10 cellular contexts compared by ENCODE assay signal in the genomic region with DNA sequence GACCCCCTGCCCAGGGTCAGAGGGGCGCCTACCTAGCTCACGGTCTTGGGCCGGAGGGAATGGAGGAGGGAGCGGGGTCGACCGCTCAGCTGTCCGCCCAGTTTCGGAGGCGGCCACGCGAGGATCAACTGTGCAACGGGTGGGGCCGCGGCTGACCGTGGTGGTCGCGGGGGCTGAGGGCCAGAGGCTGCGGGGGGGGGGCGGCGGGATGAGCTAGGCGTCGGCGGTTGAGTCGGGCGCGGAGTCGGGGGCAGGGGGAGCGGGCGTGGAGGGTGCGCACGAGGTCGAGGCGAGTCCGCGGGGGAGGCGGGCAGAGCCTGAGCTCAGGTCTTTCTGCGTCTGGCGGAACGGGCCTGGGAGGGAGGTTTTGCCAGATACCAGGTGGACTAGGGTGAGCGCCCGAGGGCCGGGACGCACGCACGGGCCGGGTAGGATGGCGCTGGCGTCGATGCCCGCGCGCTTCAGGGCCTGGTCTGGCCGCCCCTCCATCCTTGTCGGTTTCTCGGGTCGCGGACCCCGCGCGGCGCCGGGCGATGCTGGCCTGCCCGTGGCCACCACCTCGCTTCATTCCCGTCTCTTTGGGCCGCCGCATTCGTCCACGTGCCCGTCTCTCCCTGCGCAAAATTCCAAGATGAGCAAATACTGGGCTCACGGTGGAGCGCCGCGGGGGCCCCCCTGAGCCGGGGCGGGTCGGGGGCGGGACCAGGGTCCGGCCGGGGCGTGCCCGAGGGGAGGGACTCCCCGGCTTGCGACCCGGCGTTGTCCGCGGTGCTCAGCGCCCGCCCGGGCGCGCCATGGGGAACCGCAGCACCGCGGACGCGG. TPM values are rescaled to one million over a fixed set of nuclear protein-coding genes. Genes with fewer than 3 reads are reported as not detected.
A peak's percentile ranks its signal among the peaks of the same experiment; 100 is the strongest.
DNase-seq lines count a peak whose midpoint lies in the region; ATAC-seq and TF ChIP-seq lines count a peak whose summit lies in the region.
"Had no signal": no experiment of that assay in that cellular context is flagged by ENCODE, and none has a peak within 500 bp of the region (broad histone marks: within the 10 kb centered on the region; RNA-seq: fewer than 3 reads in every experiment).

DRD4 (plus strand) TSS at position 759 of the 822 bp plus-strand sequence; CDS start at position 795, 36 bp downstream.

- no peaks in the 10 kb centered on the region for H3K27me3 ChIP-seq in right lobe of liver
- peaks cover 0 to 36% of the 10 kb centered on the region in 2 donors for H3K27me3 ChIP-seq in tibial nerve

- intact Hi-C loops in right lobe of liver (cut with DNase I) = no loop called here

- no peak for DNase-seq in activated CD8-positive, alpha-beta memory T cell treated with anti-CD3 and anti-CD28 coated beads, Interleukin-2, amount 10 ng/mL, durations not matched to agents 7 days and 5 days
- DNase-seq in activated CD8-positive, alpha-beta memory T cell treated with anti-CD3 and anti-CD28 coated beads, Interleukin-2, amount 50 U/mL, for 4 hours = no peak
- DNase-seq in dermis blood vessel endothelial cell = peak; percentile 11
- peak in 1 of 3 donors; percentile 29 for DNase-seq in right lobe of liver
- DNase-seq in tibial nerve (ENCODE audit: low spot score in 2 of 2) = no peak
- no peak for DNase-seq in Kasumi-1 (lab: John Stamatoyannopoulos, UW)

- no peak for TF ChIP-seq POLR2A in right lobe of liver (IDR thresholded peaks at IDR 0.05)
- TF ChIP-seq POLR2A in tibial nerve (IDR thresholded peaks at IDR 0.05) = no peak

- WGBS in right lobe of liver (ENCODE audit: insufficient coverage, low coverage, low lambda C conversion rate, missing lambda C conversion rate) = 16% methylated on average over 6 of the region's 100 CpGs
- WGBS in tibial nerve, 2 donors = 6 to 20% methylated on average over 50 to 66 of the region's 100 CpGs

- H3K27me3 Mint-ChIP-seq in activated CD8-positive, alpha-beta memory T cell treated with anti-CD3 and anti-CD28 coated beads, Interleukin-2, amount 10 ng/mL, durations not matched to agents 7 days and 5 days = peaks cover 38% of the 10 kb centered on the region

- no peak for TF ChIP-seq EP300 in tibial nerve (IDR thresholded peaks at IDR 0.05)

- H3K27ac ChIP-seq in right lobe of liver (no peak within 1 kb of the TSS), tibial nerve (no peak within 1 kb of the TSS)
- H3K27ac ChIP-seq: BLaER1 treated with 17β-estradiol and CSF1 and Interleukin-3, amounts not matched to agents 10 nM and 100 nM; HL-60 had no signal

- H3K4me1 Mint-ChIP-seq in activated CD8-positive, alpha-beta memory T cell treated with anti-CD3 and anti-CD28 coated beads, Interleukin-2, amount 10 ng/mL, durations not matched to agents 7 days and 5 days = peaks cover 9% of the 10 kb centered on the region

- CTCF ChIA-PET in activated CD8-positive, alpha-beta memory T cell treated with anti-CD3 and anti-CD28 coated beads, Interleukin-2, amount 10 ng/mL, durations not matched to agents 7 days and 5 days (lab: Charles Lee) = no interaction called here

- H3K36me3 ChIP-seq in right lobe of liver = no peaks in the 10 kb centered on the region
- H3K36me3 ChIP-seq in tibial nerve = peaks cover 0 to 21% (median 0%) of the 10 kb centered on the region in 3 donors

- ATAC-seq in activated CD8-positive, alpha-beta memory T cell treated with anti-CD3 and anti-CD28 coated beads, Interleukin-2, amount 10 ng/mL, durations not matched to agents 7 days and 5 days = peak; percentile 18
- ATAC-seq in right lobe of liver (peak; percentile 51 to 64 (median 61)), GM21737 (IDR thresholded peaks at IDR 0.05; ENCODE audit: unreplicated experiment) (no peak), HG02610 (IDR thresholded peaks at IDR 0.05; ENCODE audit: unreplicated experiment) (no peak)

- H3K36me3 Mint-ChIP-seq in activated CD8-positive, alpha-beta memory T cell treated with anti-CD3 and anti-CD28 coated beads, Interleukin-2, amount 10 ng/mL, durations not matched to agents 7 days and 5 days = no peaks in the 10 kb centered on the region

- no peaks in the 10 kb centered on the region for H3K9me3 Mint-ChIP-seq in activated CD8-positive, alpha-beta memory T cell treated with anti-CD3 and anti-CD28 coated beads, Interleukin-2, amount 10 ng/mL, durations not matched to agents 7 days and 5 days (ENCODE audit: low read depth)

- H3K4me3 Mint-ChIP-seq in activated CD8-positive, alpha-beta memory T cell treated with anti-CD3 and anti-CD28 coated beads, Interleukin-2, amount 10 ng/mL, durations not matched to agents 7 days and 5 days = no peak within 1 kb of the TSS

- H3K9me3 ChIP-seq in right lobe of liver (no peaks in the 10 kb centered on the region), tibial nerve (no peaks in the 10 kb centered on the region)
- H3K9me3 ChIP-seq: BLaER1 treated with 17β-estradiol and CSF1 and Interleukin-3, amounts not matched to agents 10 nM and 100 nM had no signal

- no peak within 1 kb of the TSS for H3K27ac Mint-ChIP-seq in activated CD8-positive, alpha-beta memory T cell treated with anti-CD3 and anti-CD28 coated beads, Interleukin-2, amount 10 ng/mL, durations not matched to agents 7 days and 5 days

- H3K4me1 ChIP-seq in right lobe of liver = peaks cover 0 to 9% (median 0%) of the 10 kb centered on the region in 4 donors
- H3K4me1 ChIP-seq in tibial nerve = peaks cover 0 to 44% (median 20%) of the 10 kb centered on the region in 4 donors

- TF ChIP-seq CTCF in right lobe of liver (IDR thresholded peaks at IDR 0.05) = no peak
- no peak for TF ChIP-seq CTCF in tibial nerve (IDR thresholded peaks at IDR 0.05)

- H3K4me3 ChIP-seq in right lobe of liver = peak within 1 kb of the TSS in 1 of 3 donors; percentile 1
- peak within 1 kb of the TSS in 3 of 4 donors; percentile 3 to 32 (median 6) for H3K4me3 ChIP-seq in tibial nerve
- H3K4me3 ChIP-seq: BLaER1 treated with 17β-estradiol and CSF1 and Interleukin-3, amounts not matched to agents 10 nM and 100 nM had no signal

RNA-seq across cellular contexts. Expression of gene DRD4, which starts in this region (rescaled TPM):
- under 1 TPM; 0.16 to 0.41 TPM for total RNA-seq in activated CD8-positive, alpha-beta memory T cell treated with anti-CD3 and anti-CD28 coated beads, Interleukin-2, amount 10 ng/mL, durations not matched to agents 7 days and 5 days
- total RNA-seq in dermis blood vessel endothelial cell (under 0.01 TPM in 1 of 2 replicates, not detected in the other), right lobe of liver (under 1 TPM in 4 of 6 experiments, not detected in 2; 0.31 to 0.90 (median 0.41) TPM), tibial nerve (1 to 10 TPM in 1 of 4 donors, under 1 TPM in 2, not detected in 1; 0.84 to 2.5 (median 0.90) TPM)

Comparison
In these comparisons a context has a peak if more than half of its experiments do, and no peak if none do; other contexts are left out.
1. Peak in ATAC-seq in activated CD8-positive, alpha-beta memory T cell treated with anti-CD3 and anti-CD28 coated beads, Interleukin-2, amount 10 ng/mL, durations not matched to agents 7 days and 5 days; RNA of the gene not detected or under 1 TPM.
2. Peak in DNase-seq in dermis blood vessel endothelial cell; RNA of the gene not detected or under 1 TPM.
3. Peak in ATAC-seq in right lobe of liver; RNA of the gene not detected or under 1 TPM.